ENCODE assay signal across 21 cellular contexts in genomic region chr19:6113616-6114188, GRCh38. TPM values are rescaled to one million over a fixed set of nuclear protein-coding genes. Genes with fewer than 3 reads are reported as not detected.
"Had no signal": no experiment of that assay in that cellular context is flagged by ENCODE, and none has a peak within 500 bp of the region (broad histone marks: within the 10 kb centered on the region; RNA-seq: fewer than 3 reads in every experiment).

No MANE protein-coding gene starts in this region.

- H3K9me3 ChIP-seq: esophagus squamous epithelium had no signal

- ATAC-seq: effector memory CD8-positive, alpha-beta T cell; left cardiac atrium; natural killer cell treated with Interleukin-12 subunit alpha and Interleukin-12 subunit beta and Interleukin-15 and Interleukin-18, amount 100 ng/mL, for 72 hours; sciatic nerve; WTC11 had no signal

- H3K27me3 ChIP-seq: esophagus squamous epithelium had no signal

- H3K27ac ChIP-seq: cardiac muscle cell, esophagus squamous epithelium, spleen had no signal

- H3K36me3 ChIP-seq: cardiac muscle cell, esophagus squamous epithelium, spleen had no signal

- H3K4me3 ChIP-seq: cardiac muscle cell, esophagus squamous epithelium, spleen had no signal

- DNase-seq: activated CD4-positive, alpha-beta memory T cell treated with anti-CD3 and anti-CD28 coated beads for 36 hours; activated CD4-positive, alpha-beta T cell treated with anti-CD3 and anti-CD28 coated beads for 4 hours; activated naive CD8-positive, alpha-beta T cell treated with anti-CD3 and anti-CD28 coated beads for 36 hours; activated T-cell treated with anti-CD3 and anti-CD28 coated beads for 4 hours; amniotic stem cell; dermis blood vessel endothelial cell; effector memory CD8-positive, alpha-beta T cell; esophagus squamous epithelium; left cardiac atrium; mesendoderm; spleen; stimulated activated naive CD4-positive, alpha-beta T cell; substantia nigra; T1000 had no signal

RNA-seq across cellular contexts. Expression of gene ACSBG2, which starts 21.8 kb away (rescaled TPM):
- total RNA-seq: activated CD4-positive, alpha-beta memory T cell treated with anti-CD3 and anti-CD28 coated beads for 36 hours; activated naive CD8-positive, alpha-beta T cell treated with anti-CD3 and anti-CD28 coated beads for 36 hours; cardiac muscle cell; dermis blood vessel endothelial cell; glomerular endothelial cell; left cardiac atrium; lower leg skin; natural killer cell treated with Interleukin-12 subunit alpha and Interleukin-12 subunit beta and Interleukin-15 and Interleukin-18, amount 100 ng/mL, for 72 hours; sciatic nerve; spleen; T-helper 1 cell treated with Interleukin-12 subunit alpha and Interleukin-12 subunit beta and Interleukin-4 antibody, amounts not matched to agents 30 ng/mL and 1 ng/mL, for 36 hours; WTC11 had no signal
- polyA plus RNA-seq: cardiac muscle cell had no signal
